Comparison of ENCODE assay signal across 8 cellular contexts in the genomic region with DNA sequence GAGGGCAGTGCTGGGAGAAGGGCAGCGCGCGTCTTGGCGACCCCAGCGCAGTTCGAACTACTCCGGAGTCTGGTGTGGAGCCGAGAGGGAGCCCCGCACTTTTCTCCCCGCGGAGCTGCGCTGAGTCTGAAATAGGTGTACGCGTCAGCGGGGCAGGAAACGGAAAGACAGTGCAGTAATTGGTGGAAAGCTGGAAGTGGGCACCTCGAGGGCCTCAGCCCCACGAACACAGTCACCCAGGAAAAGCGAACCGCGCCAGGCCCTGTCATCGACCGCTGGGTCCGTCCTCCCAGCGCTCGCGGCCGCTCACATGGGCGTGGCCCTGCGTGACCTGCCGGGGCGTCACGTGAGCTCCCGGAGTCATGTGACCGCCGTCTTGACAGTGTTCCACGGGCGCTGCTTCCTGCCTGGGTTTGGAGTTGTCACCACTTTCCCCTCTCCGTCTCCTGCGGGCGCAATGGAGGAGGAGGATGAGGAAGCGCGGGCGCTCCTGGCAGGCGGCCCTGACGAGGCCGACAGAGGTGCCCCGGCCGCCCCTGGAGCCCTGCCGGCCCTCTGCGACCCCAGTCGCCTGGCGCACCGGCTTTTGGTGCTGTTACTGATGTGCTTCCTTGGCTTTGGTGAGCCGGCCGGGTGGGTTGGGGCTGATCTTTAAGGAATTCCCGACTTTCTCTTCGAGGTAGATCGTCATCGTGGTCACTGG. TPM values are rescaled to one million over a fixed set of nuclear protein-coding genes. Genes with fewer than 3 reads are reported as not detected.
DNase-seq lines count a peak whose midpoint lies in the region; ATAC-seq and TF ChIP-seq lines count a peak whose summit lies in the region.

A gene with protein sequence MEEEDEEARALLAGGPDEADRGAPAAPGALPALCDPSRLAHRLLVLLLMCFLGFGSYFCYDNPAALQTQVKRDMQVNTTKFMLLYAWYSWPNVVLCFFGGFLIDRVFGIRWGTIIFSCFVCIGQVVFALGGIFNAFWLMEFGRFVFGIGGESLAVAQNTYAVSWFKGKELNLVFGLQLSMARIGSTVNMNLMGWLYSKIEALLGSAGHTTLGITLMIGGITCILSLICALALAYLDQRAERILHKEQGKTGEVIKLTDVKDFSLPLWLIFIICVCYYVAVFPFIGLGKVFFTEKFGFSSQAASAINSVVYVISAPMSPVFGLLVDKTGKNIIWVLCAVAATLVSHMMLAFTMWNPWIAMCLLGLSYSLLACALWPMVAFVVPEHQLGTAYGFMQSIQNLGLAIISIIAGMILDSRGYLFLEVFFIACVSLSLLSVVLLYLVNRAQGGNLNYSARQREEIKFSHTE (plus strand): TSS at position 359 of the 703 bp plus-strand sequence. CDS start 99 bp downstream, at position 458.

- TF ChIP-seq CTCF in heart right ventricle (IDR thresholded peaks at IDR 0.05) (no peak), upper lobe of left lung (IDR thresholded peaks at IDR 0.05) (peak in 3 of 6 experiments; percentile 5 to 25 (median 6))

- WGBS in heart right ventricle, 2 donors = 0 to 1% methylated on average over 60 of the region's 60 CpGs
- 0 to 1% methylated on average over 4 to 60 of the region's 60 CpGs for WGBS in upper lobe of left lung, 2 donors

- ATAC-seq in HG02884 (IDR thresholded peaks at IDR 0.05; ENCODE audit: unreplicated experiment) (peak; percentile 95), heart right ventricle (peak; percentile 99 to 100 (median 99)), upper lobe of left lung (ENCODE audit: low FRiP score in 2 of 2) (peak; percentile 98 to 99)

- H3K27ac ChIP-seq in heart right ventricle (peak within 1 kb of the TSS; percentile 45 to 95 (median 88)), upper lobe of left lung (peak within 1 kb of the TSS; percentile 81 to 90 (median 87))

- DNase-seq in NCI-H1694 (lab: John Stamatoyannopoulos, UW) = peak; percentile 52
- DNase-seq in amniotic epithelial cell (ENCODE audit: low read depth) = peak; percentile 85
- DNase-seq in heart right ventricle = peak; percentile 94 to 96
- peak; percentile 99 for DNase-seq in posterior vena cava (ENCODE audit: low spot score)
- peak; percentile 98 to 99 for DNase-seq in upper lobe of left lung

- intact Hi-C loops in T-helper 1 cell treated with Interleukin-12 subunit alpha and Interleukin-12 subunit beta and Interleukin-4 antibody, amounts not matched to agents 30 ng/mL and 1 ng/mL, for 36 hours (cut with micrococcal nuclease) = loop anchor here (1.0 to 10.0 kb wide), 10 partner anchors 7 to 1760 kb away; a partner anchor contains a TSS
- intact Hi-C loops in heart right ventricle (cut with DNase I) (loop anchor here in 1 of 10 donors (10.0 kb wide), 1 partner anchor 227 kb away; a partner anchor contains a TSS), posterior vena cava (cut with DNase I) (no loop called here)

- H3K36me3 ChIP-seq in heart right ventricle (peaks cover 0 to 28% (median 7%) of the 10 kb centered on the region in 9 donors), upper lobe of left lung (peaks cover 0 to 17% (median 0%) of the 10 kb centered on the region in 4 donors)

- no peaks in the 10 kb centered on the region for H3K27me3 ChIP-seq in heart right ventricle
- H3K27me3 ChIP-seq in upper lobe of left lung = no peaks in the 10 kb centered on the region

- peaks cover 0 to 53% (median 26%) of the 10 kb centered on the region in 9 donors for H3K4me1 ChIP-seq in heart right ventricle
- peaks cover 17 to 31% (median 25%) of the 10 kb centered on the region in 4 donors for H3K4me1 ChIP-seq in upper lobe of left lung

- TF ChIP-seq EP300 in upper lobe of left lung (IDR thresholded peaks at IDR 0.05) = peak in 1 of 4 donors; percentile 82

- no peaks in the 10 kb centered on the region for H3K9me3 ChIP-seq in heart right ventricle
- no peaks in the 10 kb centered on the region for H3K9me3 ChIP-seq in upper lobe of left lung

- TF ChIP-seq POLR2A in GM15510 (IDR thresholded peaks at IDR 0.05; ENCODE audit: borderline replicate concordance, extremely low read depth, insufficient read length) (peak; percentile 84), upper lobe of left lung (IDR thresholded peaks at IDR 0.05) (peak in 3 of 4 donors; percentile 77 to 92 (median 83))

- H3K4me3 ChIP-seq in heart right ventricle (peak within 1 kb of the TSS; percentile 54 to 95 (median 84)), upper lobe of left lung (peak within 1 kb of the TSS; percentile 54 to 92 (median 66))

RNA-seq across cellular contexts. Expression of the gene that starts here (rescaled TPM):
- 33.9 and 39.5 TPM in 2 replicates for total RNA-seq in T-helper 1 cell treated with Interleukin-12 subunit alpha and Interleukin-12 subunit beta and Interleukin-4 antibody, amounts not matched to agents 30 ng/mL and 1 ng/mL, for 36 hours
- total RNA-seq in heart right ventricle = 10 to 100 TPM; 20.8 to 45.5 (median 23.9) TPM
- polyA plus RNA-seq in heart right ventricle = 10 to 100 TPM; 11.3 to 26.4 TPM
- 10 to 100 TPM; 62.0 to 80.3 TPM for total RNA-seq in posterior vena cava
- 100 to 1,000 TPM in 3 of 6 donors, 10 to 100 TPM in 3; 51.5 to 127 (median 106) TPM for total RNA-seq in upper lobe of left lung

Comparison
In these comparisons a context has a peak if more than half of its experiments do, and no peak if none do; other contexts are left out.
1. Peak in every context shown above with its lines: DNase-seq, ATAC-seq, H3K4me3 ChIP-seq and H3K27ac ChIP-seq.